Comparison of ENCODE assay signal across 28 cellular contexts in genomic region chr15:81362790-81363189, GRCh38. TPM values are rescaled to one million over a fixed set of nuclear protein-coding genes. Genes with fewer than 3 reads are reported as not detected.
"Had no signal": no experiment of that assay in that cellular context is flagged by ENCODE, and none has a peak within 500 bp of the region (broad histone marks: within the 10 kb centered on the region; RNA-seq: fewer than 3 reads in every experiment).

No MANE protein-coding gene starts in this region.

- H3K27ac ChIP-seq: colonic mucosa, ovary, stomach, thyroid gland, upper lobe of left lung had no signal

- ATAC-seq: activated naive CD4-positive, alpha-beta T cell treated with anti-CD3 and anti-CD28 coated beads, Interleukin-2, amount 50 U/mL, for 72 hours; activated T-cell treated with anti-CD3 and anti-CD28 coated beads, Interleukin-2, amount 50 U/mL, for 72 hours; left lobe of liver; naive thymus-derived CD4-positive, alpha-beta T cell; stimulated activated memory B cell treated with anti-CD40 and anti-IgM and Interleukin-4, amounts not matched to agents 10 μg/mL and 1 μg/mL and 100 μg/mL, for 72 hours had no signal

- H3K36me3 ChIP-seq: colonic mucosa, ovary, stomach, thyroid gland, upper lobe of left lung, vagina had no signal

- H3K27me3 ChIP-seq: colonic mucosa, ovary, stomach, thyroid gland, upper lobe of left lung, vagina had no signal

- H3K4me1 ChIP-seq: colonic mucosa, stomach, thyroid gland, upper lobe of left lung, vagina had no signal

- DNase-seq: activated CD4-positive, alpha-beta T cell treated with anti-CD3 and anti-CD28 coated beads for 4 hours; activated CD4-positive, alpha-beta T cell treated with anti-CD3 and anti-CD28 coated beads, Interleukin-2, amount 50 U/mL, for 4 hours; activated naive CD4-positive, alpha-beta T cell; activated T-cell treated with anti-CD3 and anti-CD28 coated beads for 4 hours; activated T-cell treated with anti-CD3 and anti-CD28 coated beads, Interleukin-2, amount 50 U/mL, for 72 hours; cerebellar nuclear complex; colonic mucosa; effector CD8-positive, alpha-beta T cell; head of caudate nucleus; naive thymus-derived CD4-positive, alpha-beta T cell; ovary; stimulated activated CD4-positive, alpha-beta T cell treated with anti-CD3 and anti-CD28 coated beads, Interleukin-1b, Interleukin-23, amount 100 ng/mL, for 48 hours; stimulated activated CD4-positive, alpha-beta T cell treated with anti-CD3 and anti-CD28 coated beads, Interleukin-4, amount 100 ng/mL, for 4 hours; stimulated activated CD8-positive, alpha-beta memory T cell treated with anti-CD3 and anti-CD28 coated beads, Interleukin-4, amount 100 ng/mL, for 48 hours; stomach; thyroid gland; upper lobe of left lung had no signal

- H3K9me3 ChIP-seq: colonic mucosa, ovary, stomach, thyroid gland, upper lobe of left lung, vagina had no signal

- H3K4me2 ChIP-seq: smooth muscle cell had no signal

- H3K4me3 ChIP-seq: colonic mucosa, ovary, smooth muscle cell, stomach, thyroid gland, upper lobe of left lung, vagina had no signal

RNA-seq across cellular contexts. Expression of gene TMC3, which starts 11.2 kb away (rescaled TPM):
- total RNA-seq: activated naive CD4-positive, alpha-beta T cell treated with anti-CD3 and anti-CD28 coated beads, Interleukin-2, amount 50 U/mL, for 72 hours; activated T-cell treated with anti-CD3 and anti-CD28 coated beads, Interleukin-2, amount 50 U/mL, for 72 hours; dermis microvascular lymphatic vessel endothelial cell; epithelial cell of proximal tubule; fibroblast of villous mesenchyme; kidney epithelial cell; left lobe of liver; naive thymus-derived CD4-positive, alpha-beta T cell; renal cortical epithelial cell; smooth muscle cell; upper lobe of left lung had no signal
- polyA plus RNA-seq: naive thymus-derived CD4-positive, alpha-beta T cell; neural cell; ovary; smooth muscle cell had no signal
